Comparison of ENCODE assay signal across 10 cellular contexts in the genomic region with DNA sequence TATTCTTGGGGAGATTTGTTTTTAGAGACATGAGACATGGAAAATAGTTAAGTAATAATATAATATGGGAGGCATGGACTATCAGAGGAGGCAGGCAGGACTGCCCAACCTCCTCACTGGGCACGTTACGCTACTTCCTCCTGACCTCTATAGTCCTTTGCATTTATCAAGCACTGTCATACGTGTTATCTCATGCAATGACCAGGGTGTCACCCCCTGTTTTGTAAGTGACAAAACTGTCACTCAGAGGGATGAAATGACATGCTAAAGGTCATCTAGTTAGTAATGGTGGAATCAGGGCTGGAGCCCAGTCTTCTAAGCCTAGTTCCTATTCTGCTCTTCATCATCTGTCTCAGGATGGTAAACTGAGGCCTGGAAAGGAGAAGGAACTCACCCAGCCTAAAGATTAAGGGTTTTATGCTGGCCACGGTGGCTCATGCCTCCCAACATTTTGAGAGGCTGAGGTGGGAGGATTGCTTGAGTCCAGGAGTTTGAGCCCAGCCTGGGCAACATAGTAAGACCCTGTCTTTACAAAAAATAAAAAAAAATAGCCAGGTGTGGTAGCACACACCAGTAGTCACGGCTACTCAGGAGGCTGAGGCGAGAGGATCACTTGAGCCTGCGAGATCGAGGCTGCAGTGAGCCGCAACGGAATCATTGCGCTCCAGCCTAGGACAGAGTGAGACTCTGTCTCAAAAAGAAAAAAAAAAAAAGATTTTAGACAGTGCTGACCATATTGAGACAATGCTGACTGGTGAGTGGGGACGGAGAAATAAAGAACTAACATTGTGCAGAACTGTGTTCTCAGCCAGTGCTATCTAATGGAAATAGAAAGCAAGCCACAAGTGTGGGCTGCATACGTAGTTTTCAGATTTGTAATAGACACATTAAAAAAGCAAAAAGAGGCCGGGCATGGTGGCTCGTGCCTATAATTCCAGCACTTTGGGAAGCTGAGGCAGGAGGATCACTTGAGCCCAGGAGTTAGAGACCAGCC.
DNase-seq lines count a peak whose midpoint lies in the region; ATAC-seq, FAIRE-seq and TF ChIP-seq lines count a peak whose summit lies in the region.
"Had no signal": no experiment of that assay in that cellular context is flagged by ENCODE, and none has a peak within 500 bp of the region (broad histone marks: within the 10 kb centered on the region; RNA-seq: fewer than 3 reads in every experiment).

No MANE protein-coding gene starts in this region.

- CTCF ChIA-PET in HepG2 (lab: Yijun Ruan, JAX; ENCODE audit: low intra/inter-chr PET ratio, low total read pairs) = no interaction called here

- H3K9ac ChIP-seq in liver (ENCODE audit: low read depth in 1 of 2, low read length in 2 of 2) = peak overlapping the region in 1 of 2 donors; percentile 41
- H3K9ac ChIP-seq in HepG2 (ENCODE audit: insufficient read depth, low read depth, low read length) = no peak overlapping the region

- 86% methylated on average over 15 of the region's 15 CpGs for WGBS in liver
- 95% methylated on average over 15 of the region's 15 CpGs for WGBS in HepG2 (ENCODE audit: low lambda C conversion rate)
- WGBS in gastroesophageal sphincter (ENCODE audit: low coverage in 1 of 2), 2 donors = 79% methylated on average over 11 to 15 of the region's 15 CpGs

- H3K9me3 ChIP-seq in liver (ENCODE audit: control insufficient read depth in 4 of 4, low read length in 3 of 4) = no peaks in the 10 kb centered on the region
- no peaks in the 10 kb centered on the region for H3K9me3 ChIP-seq in HepG2 (ENCODE audit: low read length)
- no peaks in the 10 kb centered on the region for H3K9me3 ChIP-seq in Peyer's patch
- no peaks in the 10 kb centered on the region for H3K9me3 ChIP-seq in gastroesophageal sphincter

- TF ChIP-seq CTCF in liver (IDR thresholded peaks at IDR 0.05; ENCODE audit: low read depth, low read length, missing input control) = no peak
- TF ChIP-seq CTCF in HepG2 (CRISPR knock-in tag; IDR thresholded peaks at IDR 0.05) = no peak
- TF ChIP-seq CTCF in Peyer's patch (IDR thresholded peaks at IDR 0.05) = no peak
- no peak for TF ChIP-seq CTCF in fibroblast of the aortic adventitia (IDR thresholded peaks at IDR 0.05; ENCODE audit: insufficient read depth, low read length)
- no peak for TF ChIP-seq CTCF in gastroesophageal sphincter (IDR thresholded peaks at IDR 0.05)

- H3K79me2 ChIP-seq in HepG2 (ENCODE audit: insufficient read depth, low read length) = no peaks in the 10 kb centered on the region

- H3K4me3 ChIP-seq in liver (ENCODE audit: low read depth in 1 of 3, low read length in 3 of 3) = no peak overlapping the region
- H3K4me3 ChIP-seq in HepG2 (replicated peaks in 1 of 3; ENCODE audit: insufficient read depth in 1 of 3, low read depth in 2 of 3, low read length in 3 of 3) = no peak overlapping the region
- H3K4me3 ChIP-seq in Peyer's patch = peak overlapping the region in 2 of 4 donors; percentile 25
- no peak overlapping the region for H3K4me3 ChIP-seq in fibroblast of the aortic adventitia (ENCODE audit: low read depth, low read length)
- no peak overlapping the region for H3K4me3 ChIP-seq in gastroesophageal sphincter

- H2AFZ ChIP-seq in HepG2 (ENCODE audit: low read length) = no peak overlapping the region

- H3K4me1 ChIP-seq in liver (ENCODE audit: control insufficient read depth in 4 of 4, insufficient read depth in 4 of 4, low read length in 3 of 4) (peaks cover 0 to 11% (median 7%) of the 10 kb centered on the region in 4 donors), HepG2 (ENCODE audit: insufficient read depth, low read length) (peaks cover 10% of the 10 kb centered on the region), Peyer's patch (peaks cover 0 to 15% (median 2%) of the 10 kb centered on the region in 4 donors), gastroesophageal sphincter (no peaks in the 10 kb centered on the region)

- TF ChIP-seq POLR2A in HepG2 (IDR thresholded peaks at IDR 0.05; ENCODE audit: insufficient read depth in 1 of 2, low read depth in 2 of 2, low read length in 2 of 2) (no peak), Peyer's patch (IDR thresholded peaks at IDR 0.05) (no peak), gastroesophageal sphincter (IDR thresholded peaks at IDR 0.05) (no peak)

- H4K20me1 ChIP-seq in HepG2 (ENCODE audit: insufficient read depth, low read length) = no peaks in the 10 kb centered on the region

- H3K36me3 ChIP-seq in liver (ENCODE audit: control insufficient read depth in 4 of 4, insufficient read depth in 3 of 4, low read depth in 1 of 4, low read length in 3 of 4) (no peaks in the 10 kb centered on the region), HepG2 (replicated peaks in 1 of 2; ENCODE audit: control insufficient read depth in 1 of 2, insufficient read depth in 2 of 2, low read length in 2 of 2) (peaks cover 0 to 2% of the 10 kb centered on the region in 2 experiments; a peak in 1 of 5 replicates), Peyer's patch (no peaks in the 10 kb centered on the region), gastroesophageal sphincter (no peaks in the 10 kb centered on the region)

- TF ChIP-seq RAD21 in liver (IDR thresholded peaks at IDR 0.05) (no peak), HepG2 (CRISPR knock-in tag; IDR thresholded peaks at IDR 0.05) (no peak)

- DNase-seq in HepG2 (ENCODE audit: low spot score) (no peak), Peyer's patch (no peak), fibroblast of the aortic adventitia (ENCODE audit: low read depth) (peak; percentile 20), NCI-H1417 (lab: John Stamatoyannopoulos, UW) (no peak), 8988T (no peak)
- DNase-seq: GDM1; stimulated activated CD4-positive, alpha-beta T cell treated with anti-CD3 and anti-CD28 coated beads, Interleukin-12 subunit alpha, Interleukin-12 subunit beta, amount 100 ng/mL, for 4 hours had no signal

- H3K4me2 ChIP-seq in HepG2 (ENCODE audit: low read depth, low read length) = no peak overlapping the region

- no peaks in the 10 kb centered on the region for H3K27me3 ChIP-seq in liver (ENCODE audit: control insufficient read depth in 4 of 4, insufficient read depth in 4 of 4, low read length in 3 of 4)
- H3K27me3 ChIP-seq in HepG2 (ENCODE audit: control insufficient read depth in 1 of 2, insufficient read depth in 2 of 2, low read length in 2 of 2) = no peaks in the 10 kb centered on the region
- H3K27me3 ChIP-seq in Peyer's patch = no peaks in the 10 kb centered on the region
- H3K27me3 ChIP-seq in gastroesophageal sphincter = no peaks in the 10 kb centered on the region

- in situ Hi-C loops in HepG2 (cut with HindIII; ENCODE audit: extremely low pct_ligation_motif_present, low pct_unique_long_range_greater_than_20kb) = no loop called here

- POLR2A ChIA-PET in HepG2 (lab: Yijun Ruan, JAX) = no interaction called here

- ATAC-seq in HepG2 (no peak), HG03378 (IDR thresholded peaks at IDR 0.05; ENCODE audit: unreplicated experiment) (no peak), gastroesophageal sphincter (no peak)

- intact Hi-C loops in HepG2 (cut with micrococcal nuclease; ENCODE audit: unreplicated experiment) = no loop called here

- peak overlapping the region; percentile 4 to 16 for H3K27ac ChIP-seq in liver (ENCODE audit: low read depth in 1 of 2, low read length in 2 of 2)
- no peak overlapping the region for H3K27ac ChIP-seq in HepG2 (ENCODE audit: extremely low read length, insufficient read depth, low read length)
- peak overlapping the region; percentile 18 to 80 (median 54) for H3K27ac ChIP-seq in Peyer's patch
- H3K27ac ChIP-seq in gastroesophageal sphincter = no peak overlapping the region

- FAIRE-seq in HepG2 (lab: Jason Lieb, UNC) = no peak

- no TSS peak for BruUV-seq in HepG2 (replicated peaks; lab: Mats Ljungman, UMichigan)

- no peak for TF ChIP-seq EP300 in HepG2 (IDR thresholded peaks at IDR 0.05; ENCODE audit: low read depth in 2 of 2, low read length in 2 of 2)
- TF ChIP-seq EP300 in HepG2 (CRISPR knock-in tag; IDR thresholded peaks at IDR 0.05; ENCODE audit: borderline replicate concordance) = no peak
- TF ChIP-seq EP300 in gastroesophageal sphincter (IDR thresholded peaks at IDR 0.05) = no peak

TF ChIP-seq in liver, 16 proteins besides CTCF, POLR2A, EP300 and RAD21 (continues in another document):
- no peak for TF ChIP-seq HNF4G (IDR thresholded peaks at IDR 0.05)
- no peak for TF ChIP-seq NR2F2 (IDR thresholded peaks at IDR 0.05)
- TF ChIP-seq HNF4A (conservative IDR thresholded peaks at IDR 0.05) = no peak
- TF ChIP-seq, protein P1, sequence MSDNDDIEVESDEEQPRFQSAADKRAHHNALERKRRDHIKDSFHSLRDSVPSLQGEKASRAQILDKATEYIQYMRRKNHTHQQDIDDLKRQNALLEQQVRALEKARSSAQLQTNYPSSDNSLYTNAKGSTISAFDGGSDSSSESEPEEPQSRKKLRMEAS (IDR thresholded peaks at IDR 0.05) = no peak
- no peak for TF ChIP-seq RXRA (IDR thresholded peaks at IDR 0.05)

TF ChIP-seq in HepG2, 621 proteins besides CTCF, POLR2A, EP300 and RAD21:
- TF ChIP-seq ERF (CRISPR knock-in tag; IDR thresholded peaks at IDR 0.05) (no peak), ZNF747 (CRISPR knock-in tag; IDR thresholded peaks at IDR 0.05; ENCODE audit: borderline replicate concordance) (no peak), HIVEP1 (CRISPR knock-in tag; IDR thresholded peaks at IDR 0.05) (no peak), ZNF746 (CRISPR knock-in tag; IDR thresholded peaks at IDR 0.05) (no peak), RELA (CRISPR knock-in tag; IDR thresholded peaks at IDR 0.05) (no peak)

Comparison
In these comparisons a context has a peak if more than half of its experiments do, and no peak if none do; other contexts are left out.
1. H3K27ac ChIP-seq: peak in liver (2 of 2) and Peyer's patch (4 of 4); none in HepG2 (single experiment) and gastroesophageal sphincter (0 of 4).